Comparison of ENCODE assay signal across 8 cellular contexts in the genomic region with DNA sequence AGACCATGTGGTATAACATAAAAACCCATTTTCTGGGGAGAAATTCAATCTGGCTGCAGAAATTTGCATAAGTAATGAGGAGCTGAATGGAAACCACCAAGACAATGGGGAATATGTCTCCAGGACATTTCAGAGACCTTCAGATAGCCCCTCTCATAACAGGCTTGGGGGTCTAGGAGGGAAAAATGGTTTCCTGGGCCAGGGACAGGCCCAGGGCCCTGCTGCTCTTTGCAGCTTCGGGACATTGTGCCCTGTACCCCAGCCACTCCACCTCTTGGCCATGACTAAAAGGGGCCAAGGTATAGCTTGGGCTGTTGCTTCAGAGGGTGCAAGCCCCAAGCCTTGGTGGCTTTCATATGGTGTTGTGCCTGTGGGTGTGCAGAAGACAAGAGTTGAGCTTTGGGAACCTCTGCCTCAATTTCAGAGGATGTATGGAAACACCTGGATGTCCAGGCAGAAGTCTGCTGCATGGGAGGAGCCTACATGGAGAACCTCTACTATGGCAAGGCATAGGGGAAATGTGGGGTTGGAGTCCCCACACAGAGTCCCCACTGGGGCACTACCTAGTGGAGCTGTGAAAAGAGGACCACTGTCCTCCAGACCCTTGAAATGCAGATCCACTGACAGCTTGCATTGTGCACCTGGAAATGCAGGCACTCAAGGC.
"Had no signal": no experiment of that assay in that cellular context is flagged by ENCODE, and none has a peak within 500 bp of the region (broad histone marks: within the 10 kb centered on the region; RNA-seq: fewer than 3 reads in every experiment).

No MANE protein-coding gene starts in this region.

- H3K27ac ChIP-seq: GM23248, KMS-11 had no signal

- H2AFZ ChIP-seq: GM23248 had no signal

- H3K4me2 ChIP-seq: KMS-11 had no signal

- H3K9ac ChIP-seq: GM23248, KMS-11 had no signal

- H3K4me3 ChIP-seq: GM23248, HAP-1 had no signal

- H3K4me1 ChIP-seq: HAP-1 had no signal

- ATAC-seq: HCT116 had no signal

- H3K9me3 ChIP-seq: HAP-1 had no signal

- DNase-seq: GM23248, GOT3, H7, IMR-90, KBM-7 had no signal

- H3K36me3 ChIP-seq: HAP-1 had no signal
